ENCODE assay signal across 25 cellular contexts in the genomic region with DNA sequence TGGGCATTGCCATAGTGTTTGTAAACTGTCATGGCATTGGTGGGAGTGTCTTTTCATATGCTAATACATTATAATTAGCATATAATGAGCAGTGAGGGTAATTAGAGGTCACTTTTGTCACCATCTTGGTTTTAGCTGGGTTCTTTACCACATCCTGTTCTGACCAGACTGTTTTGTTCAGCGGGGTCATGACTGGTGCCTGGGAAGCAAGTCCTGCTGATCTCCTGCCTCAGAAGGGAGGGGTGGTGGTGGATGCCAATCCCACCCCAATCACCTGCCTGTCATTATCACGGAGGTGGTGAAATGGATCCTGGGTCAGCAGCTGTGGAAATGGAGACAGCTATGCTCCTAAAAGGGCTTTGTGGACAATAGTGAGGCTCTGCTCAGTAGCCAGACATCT. TPM values are rescaled to one million over a fixed set of nuclear protein-coding genes. Genes with fewer than 3 reads are reported as not detected.
DNase-seq lines count a peak whose midpoint lies in the region; ATAC-seq and TF ChIP-seq lines count a peak whose summit lies in the region.
"Had no signal": no experiment of that assay in that cellular context is flagged by ENCODE, and none has a peak within 500 bp of the region (broad histone marks: within the 10 kb centered on the region; RNA-seq: fewer than 3 reads in every experiment).

No MANE protein-coding gene starts in this region.

- no peaks in the 10 kb centered on the region for H3K27me3 Mint-ChIP-seq in naive thymus-derived CD4-positive, alpha-beta T cell
- H3K27me3 Mint-ChIP-seq: activated CD4-positive, alpha-beta memory T cell treated with anti-CD3 and anti-CD28 coated beads for 36 hours; activated naive CD8-positive, alpha-beta T cell treated with anti-CD3 and anti-CD28 coated beads, Interleukin-2, amount 10 ng/mL, durations not matched to agents 7 days and 5 days; memory B cell; natural killer cell treated with Interleukin-12 subunit alpha and Interleukin-12 subunit beta and Interleukin-15 and Interleukin-18, amount 100 ng/mL, for 72 hours had no signal

- peaks cover 0 to 9% (median 0%) of the 10 kb centered on the region in 7 donors for H3K4me1 Mint-ChIP-seq in naive thymus-derived CD4-positive, alpha-beta T cell
- H3K4me1 Mint-ChIP-seq: memory B cell had no signal

- peaks cover 55% of the 10 kb centered on the region for H3K4me1 ChIP-seq in KMS-11 (ENCODE audit: low read depth, poor library complexity, severe bottlenecking)
- H3K4me1 ChIP-seq in naive thymus-derived CD4-positive, alpha-beta T cell (ENCODE audit: control insufficient read depth in 2 of 2, insufficient read depth in 2 of 2, low read length in 2 of 2): no peaks in the 10 kb centered on the region
- peaks cover 6% of the 10 kb centered on the region for H3K4me1 ChIP-seq in upper lobe of right lung
- H3K4me1 ChIP-seq: parathyroid adenoma had no signal

- no peaks in the 10 kb centered on the region for H3K79me2 ChIP-seq in KMS-11 (ENCODE audit: insufficient read depth, low read depth)
- H3K79me2 ChIP-seq: parathyroid adenoma had no signal

- no peak overlapping the region for H3K4me3 Mint-ChIP-seq in naive thymus-derived CD4-positive, alpha-beta T cell
- H3K4me3 Mint-ChIP-seq: activated CD4-positive, alpha-beta memory T cell treated with anti-CD3 and anti-CD28 coated beads for 36 hours; activated naive CD8-positive, alpha-beta T cell treated with anti-CD3 and anti-CD28 coated beads, Interleukin-2, amount 10 ng/mL, durations not matched to agents 7 days and 5 days; memory B cell; natural killer cell treated with Interleukin-12 subunit alpha and Interleukin-12 subunit beta and Interleukin-15 and Interleukin-18, amount 100 ng/mL, for 72 hours had no signal

- POLR2A ChIA-PET in naive thymus-derived CD4-positive, alpha-beta T cell (lab: Charles Lee): no interaction called here

- DNase-seq in ELF-1 (ENCODE audit: low read depth, low spot score) (peak; percentile 4), astrocyte of the hippocampus (ENCODE audit: low read depth, low spot score) (peak; percentile 24), NCI-H82 (lab: John Stamatoyannopoulos, UW) (no peak), upper lobe of right lung (no peak), HuH-7 (ENCODE audit: low spot score) (no peak)
- no peak for DNase-seq in naive thymus-derived CD4-positive, alpha-beta T cell
- DNase-seq: activated CD4-positive, alpha-beta memory T cell treated with anti-CD3 and anti-CD28 coated beads for 36 hours; activated CD4-positive, CD25-positive, alpha-beta regulatory T cell; activated effector memory CD4-positive, alpha-beta T cell treated with Interleukin-2 at 50 U/mL for 16 hours; activated naive CD8-positive, alpha-beta T cell treated with anti-CD3 and anti-CD28 coated beads, Interleukin-2, amount 10 ng/mL, durations not matched to agents 7 days and 5 days; C1 segment of cervical spinal cord; effector memory CD4-positive, alpha-beta T cell; gastrocnemius medialis; Kasumi-1; kidney glomerular epithelial cell; NCI-H1105; NCI-H2081 treated with DMSO at 0.1 percent for 48 hours; SK-N-SH; stimulated activated CD4-positive, alpha-beta T cell treated with anti-CD3 and anti-CD28 coated beads, Interleukin-15, amount 100 ng/mL, for 24 hours had no signal

- peak overlapping the region; percentile 38; the same call in 1 of the 2 replicates for H3K4me2 ChIP-seq in KMS-11
- H3K4me2 ChIP-seq: SK-N-SH had no signal

- H3K36me3 ChIP-seq in KMS-11 (ENCODE audit: insufficient read depth): no peaks in the 10 kb centered on the region
- H3K36me3 ChIP-seq in naive thymus-derived CD4-positive, alpha-beta T cell (ENCODE audit: control insufficient read depth in 2 of 3, insufficient read depth in 3 of 3, low read length in 3 of 3): no peaks in the 10 kb centered on the region
- no peaks in the 10 kb centered on the region for H3K36me3 ChIP-seq in upper lobe of right lung
- H3K36me3 ChIP-seq: gastrocnemius medialis had no signal

- H3K9me3 ChIP-seq in naive thymus-derived CD4-positive, alpha-beta T cell (ENCODE audit: control insufficient read depth in 2 of 3, low read length in 3 of 3): no peaks in the 10 kb centered on the region
- no peaks in the 10 kb centered on the region for H3K9me3 ChIP-seq in upper lobe of right lung
- H3K9me3 ChIP-seq: gastrocnemius medialis, SK-N-SH had no signal

- H3K4me3 ChIP-seq in KMS-11 (IDR thresholded peaks at IDR 0.05; ENCODE audit: insufficient read depth, low read depth, low read length) (no peak overlapping the region), upper lobe of right lung (no peak overlapping the region)
- H3K4me3 ChIP-seq in naive thymus-derived CD4-positive, alpha-beta T cell (ENCODE audit: low read length): no peak overlapping the region
- H3K4me3 ChIP-seq: gastrocnemius medialis had no signal

- CTCF ChIA-PET in naive thymus-derived CD4-positive, alpha-beta T cell (lab: Charles Lee): interaction anchor here (1.4 kb wide), 1 partner anchor 19 kb away, joined by 3 read pairs; no protein-coding TSS in a partner anchor

- TF ChIP-seq CTCF in KMS-11 (conservative IDR thresholded peaks at IDR 0.05; ENCODE audit: low read depth, low read length) (no peak), upper lobe of right lung (IDR thresholded peaks at IDR 0.05) (no peak)

- peak overlapping the region; percentile 86 for H3K27ac ChIP-seq in KMS-11
- H3K27ac ChIP-seq in naive thymus-derived CD4-positive, alpha-beta T cell (ENCODE audit: low read depth, low read length): no peak overlapping the region
- no peak overlapping the region for H3K27ac ChIP-seq in upper lobe of right lung
- H3K27ac ChIP-seq: gastrocnemius medialis, parathyroid adenoma had no signal

- no peak overlapping the region for H3K9ac ChIP-seq in KMS-11
- H3K9ac ChIP-seq: parathyroid adenoma, SK-N-SH had no signal

- H4K20me1 ChIP-seq in KMS-11 (ENCODE audit: insufficient read depth): no peaks in the 10 kb centered on the region

- H3K36me3 Mint-ChIP-seq in naive thymus-derived CD4-positive, alpha-beta T cell: peaks cover 0 to 20% (median 12%) of the 10 kb centered on the region in 5 donors
- H3K36me3 Mint-ChIP-seq: activated CD4-positive, alpha-beta memory T cell treated with anti-CD3 and anti-CD28 coated beads for 36 hours; activated naive CD8-positive, alpha-beta T cell treated with anti-CD3 and anti-CD28 coated beads, Interleukin-2, amount 10 ng/mL, durations not matched to agents 7 days and 5 days; natural killer cell treated with Interleukin-12 subunit alpha and Interleukin-12 subunit beta and Interleukin-15 and Interleukin-18, amount 100 ng/mL, for 72 hours had no signal

- H3K27me3 ChIP-seq in KMS-11 (ENCODE audit: insufficient read depth, low read depth) (no peaks in the 10 kb centered on the region), upper lobe of right lung (no peaks in the 10 kb centered on the region)
- no peaks in the 10 kb centered on the region for H3K27me3 ChIP-seq in naive thymus-derived CD4-positive, alpha-beta T cell (ENCODE audit: control insufficient read depth in 2 of 2, insufficient read depth in 2 of 2, low read length in 2 of 2)
- H3K27me3 ChIP-seq: gastrocnemius medialis had no signal

- intact Hi-C loops in naive thymus-derived CD4-positive, alpha-beta T cell (cut with micrococcal nuclease): no loop called here
- intact Hi-C loops in upper lobe of right lung (cut with DNase I): no loop called here

- ATAC-seq in naive thymus-derived CD4-positive, alpha-beta T cell: peak; percentile 27
- ATAC-seq in upper lobe of right lung (no peak), HG02870 (IDR thresholded peaks at IDR 0.05; ENCODE audit: unreplicated experiment) (no peak)
- ATAC-seq: sciatic nerve had no signal

- no peak overlapping the region for H3K27ac Mint-ChIP-seq in naive thymus-derived CD4-positive, alpha-beta T cell
- H3K27ac Mint-ChIP-seq: activated CD4-positive, alpha-beta memory T cell treated with anti-CD3 and anti-CD28 coated beads for 36 hours; activated naive CD8-positive, alpha-beta T cell treated with anti-CD3 and anti-CD28 coated beads, Interleukin-2, amount 10 ng/mL, durations not matched to agents 7 days and 5 days; memory B cell had no signal

- no peaks in the 10 kb centered on the region for H3K9me3 Mint-ChIP-seq in naive thymus-derived CD4-positive, alpha-beta T cell
- H3K9me3 Mint-ChIP-seq: activated CD4-positive, alpha-beta memory T cell treated with anti-CD3 and anti-CD28 coated beads for 36 hours; activated naive CD8-positive, alpha-beta T cell treated with anti-CD3 and anti-CD28 coated beads, Interleukin-2, amount 10 ng/mL, durations not matched to agents 7 days and 5 days; memory B cell; natural killer cell treated with Interleukin-12 subunit alpha and Interleukin-12 subunit beta and Interleukin-15 and Interleukin-18, amount 100 ng/mL, for 72 hours had no signal

- H2AFZ ChIP-seq in KMS-11 (ENCODE audit: low read depth): 0 out of 2 replicates have a peak overlapping the region, but pooled peaks have one; percentile 2
- H2AFZ ChIP-seq: parathyroid adenoma had no signal

RNA-seq across cellular contexts. Expression of a gene that starts 31.2 kb away (rescaled TPM):
- total RNA-seq in naive thymus-derived CD4-positive, alpha-beta T cell: 1 to 10 TPM in 1 of 5 experiments, under 1 TPM in 3, not detected in 1; 0.32 to 8.3 (median 0.72) TPM
- polyA plus RNA-seq in naive thymus-derived CD4-positive, alpha-beta T cell: not detected
- total RNA-seq in upper lobe of right lung: 49.9 TPM
- total RNA-seq: activated CD4-positive, alpha-beta memory T cell treated with anti-CD3 and anti-CD28 coated beads for 36 hours had no signal

RNA-seq across cellular contexts. Expression of a gene that starts 34.4 kb away (rescaled TPM):
- total RNA-seq in naive thymus-derived CD4-positive, alpha-beta T cell: under 1 TPM in 3 of 5 experiments, not detected in 2; 0.46 to 0.86 (median 0.80) TPM
- not detected for polyA plus RNA-seq in naive thymus-derived CD4-positive, alpha-beta T cell
- total RNA-seq in upper lobe of right lung: not detected
- polyA plus RNA-seq: SK-N-SH had no signal

RNA-seq across cellular contexts. Expression of a gene that starts 42.6 kb away (rescaled TPM):
- total RNA-seq in naive thymus-derived CD4-positive, alpha-beta T cell: 1 to 10 TPM; 1.5 to 3.8 (median 2.0) TPM
- polyA plus RNA-seq in naive thymus-derived CD4-positive, alpha-beta T cell: under 1 TPM in 1 of 2 donors, not detected in 1; 0.12 TPM
- total RNA-seq in upper lobe of right lung: 7.7 TPM

RNA-seq across cellular contexts. Expression of a gene that starts 46.1 kb away (rescaled TPM):
- total RNA-seq in naive thymus-derived CD4-positive, alpha-beta T cell: 10 to 100 TPM; 39.6 to 84.4 (median 65.8) TPM
- 100 to 1,000 TPM; 188 to 211 TPM for polyA plus RNA-seq in naive thymus-derived CD4-positive, alpha-beta T cell
- total RNA-seq in upper lobe of right lung: 90.1 TPM

RNA-seq across cellular contexts. Expression of a gene that starts 46.2 kb away (rescaled TPM):
- total RNA-seq in naive thymus-derived CD4-positive, alpha-beta T cell: 10 to 100 TPM; 15.5 to 61.1 (median 24.3) TPM
- 10 to 100 TPM; 42.6 to 71.4 TPM for polyA plus RNA-seq in naive thymus-derived CD4-positive, alpha-beta T cell
- total RNA-seq in upper lobe of right lung: 33.9 TPM

Comparison
In these comparisons a context has a peak if more than half of its experiments do, and no peak if none do; other contexts are left out.
1. DNase-seq: peak in ELF-1 (single experiment) and astrocyte of the hippocampus (single experiment); none in naive thymus-derived CD4-positive, alpha-beta T cell (0 of 9), NCI-H82 (single experiment), upper lobe of right lung (single experiment) and HuH-7 (single experiment).